In the genomic region with DNA sequence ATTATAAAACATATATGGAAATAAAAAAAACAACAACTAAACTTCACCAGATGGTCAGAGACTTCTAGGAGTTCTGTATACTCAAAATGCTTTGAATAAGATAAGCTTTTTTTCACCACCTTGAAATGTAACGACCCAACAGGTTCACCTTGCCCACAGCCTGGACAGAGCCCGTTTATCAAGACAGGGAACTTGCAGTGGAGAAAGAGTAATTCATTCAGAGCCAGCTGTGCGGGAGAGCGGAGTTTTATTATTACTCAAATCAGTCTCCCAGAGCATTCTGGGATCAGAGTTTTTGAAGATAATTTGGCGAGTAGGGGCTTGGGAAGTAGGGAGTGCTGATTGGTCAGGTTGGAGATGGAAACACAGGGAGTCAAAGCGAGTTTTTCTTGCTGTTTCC, we compare ENCODE assay signal across 22 cellular contexts.
"Had no signal": no experiment of that assay in that cellular context is flagged by ENCODE, and none has a peak within 500 bp of the region (broad histone marks: within the 10 kb centered on the region; RNA-seq: fewer than 3 reads in every experiment).

No MANE protein-coding gene starts in this region.

- H3K9me3 Mint-ChIP-seq: activated CD8-positive, alpha-beta T cell treated with anti-CD3 and anti-CD28 coated beads for 36 hours; stimulated activated memory B cell treated with anti-CD40 and anti-IgM and Interleukin-4, amounts not matched to agents 10 μg/mL and 1 μg/mL and 100 μg/mL, for 72 hours had no signal

- H3K4me1 ChIP-seq: breast epithelium, thyroid gland had no signal

- H3K9me3 ChIP-seq: breast epithelium, ovary, thyroid gland had no signal

- H3K27ac ChIP-seq: breast epithelium, ovary, thyroid gland, WERI-Rb-1 had no signal

- H3K36me3 Mint-ChIP-seq: stimulated activated memory B cell treated with anti-CD40 and anti-IgM and Interleukin-4, amounts not matched to agents 10 μg/mL and 1 μg/mL and 100 μg/mL, for 72 hours; T-cell had no signal

- DNase-seq: activated CD8-positive, alpha-beta memory T cell treated with anti-CD3 and anti-CD28 coated beads, Interleukin-2, amount 50 U/mL, for 4 hours; activated CD8-positive, alpha-beta T cell treated with anti-CD3 and anti-CD28 coated beads for 36 hours; activated gamma-delta T cell; activated naive CD8-positive, alpha-beta T cell treated with anti-CD3 and anti-CD28 coated beads, Interleukin-2, amount 10 ng/mL, durations not matched to agents 7 days and 5 days; activated T-cell treated with anti-CD3 and anti-CD28 coated beads, Interleukin-2, amount 50 U/mL, for 72 hours; anterior cingulate cortex; cerebellar nuclear complex; effector CD8-positive, alpha-beta T cell; midbrain; ovary; retina; stimulated activated CD4-positive, alpha-beta T cell treated with anti-CD3 and anti-CD28 coated beads, Interleukin-2, amount 100 ng/mL, for 48 hours; T-cell; thyroid gland; WERI-Rb-1 had no signal

- FAIRE-seq: frontal cortex, islet of Langerhans, urothelium cell line had no signal

- H3K4me1 Mint-ChIP-seq: neural crest cell; stimulated activated memory B cell treated with anti-CD40 and anti-IgM and Interleukin-4, amounts not matched to agents 10 μg/mL and 1 μg/mL and 100 μg/mL, for 72 hours had no signal

- H3K27me3 Mint-ChIP-seq: activated CD8-positive, alpha-beta T cell treated with anti-CD3 and anti-CD28 coated beads for 36 hours; activated naive CD8-positive, alpha-beta T cell treated with anti-CD3 and anti-CD28 coated beads, Interleukin-2, amount 10 ng/mL, durations not matched to agents 7 days and 5 days; T-cell had no signal

- H3K4me3 Mint-ChIP-seq: activated CD8-positive, alpha-beta T cell treated with anti-CD3 and anti-CD28 coated beads for 36 hours; activated naive CD8-positive, alpha-beta T cell treated with anti-CD3 and anti-CD28 coated beads, Interleukin-2, amount 10 ng/mL, durations not matched to agents 7 days and 5 days; neural crest cell; stimulated activated memory B cell treated with anti-CD40 and anti-IgM and Interleukin-4, amounts not matched to agents 10 μg/mL and 1 μg/mL and 100 μg/mL, for 72 hours had no signal

- H3K4me3 ChIP-seq: breast epithelium, lung, ovary, thyroid gland had no signal

- H3K27ac Mint-ChIP-seq: activated CD8-positive, alpha-beta T cell treated with anti-CD3 and anti-CD28 coated beads for 36 hours; activated naive CD8-positive, alpha-beta T cell treated with anti-CD3 and anti-CD28 coated beads, Interleukin-2, amount 10 ng/mL, durations not matched to agents 7 days and 5 days; activated T-cell treated with anti-CD3 and anti-CD28 coated beads, Interleukin-2, amount 50 U/mL, for 72 hours; stimulated activated memory B cell treated with anti-CD40 and anti-IgM and Interleukin-4, amounts not matched to agents 10 μg/mL and 1 μg/mL and 100 μg/mL, for 72 hours; T-cell had no signal

- H3K27me3 ChIP-seq: breast epithelium, ovary, thyroid gland had no signal

- ATAC-seq: stimulated activated memory B cell treated with anti-CD40 and anti-IgM and Interleukin-4, amounts not matched to agents 10 μg/mL and 1 μg/mL and 100 μg/mL, for 72 hours; T-cell had no signal

- H3K36me3 ChIP-seq: breast epithelium, ovary, thyroid gland, WERI-Rb-1 had no signal
